Comparison of ENCODE assay signal across 8 cellular contexts in genomic region chr2:156334496-156335478, GRCh38. TPM values are rescaled to one million over a fixed set of nuclear protein-coding genes. Genes with fewer than 3 reads are reported as not detected.
DNase-seq lines count a peak whose midpoint lies in the region; ATAC-seq, FAIRE-seq and TF ChIP-seq lines count a peak whose summit lies in the region.

No MANE protein-coding gene starts in this region.

- peak in 1 of 6 experiments; percentile 20 for TF ChIP-seq CTCF in Peyer's patch (IDR thresholded peaks at IDR 0.05)
- peak in 1 of 2 donors; percentile 20 for TF ChIP-seq CTCF in fibroblast of lung (conservative IDR thresholded peaks at IDR 0.05 in 1 of 2, IDR thresholded peaks at IDR 0.05 in 1 of 2; ENCODE audit: low read depth in 1 of 2, low read length in 2 of 2)
- TF ChIP-seq CTCF in natural killer cell (IDR thresholded peaks at IDR 0.05), result no peak

- H3K27ac ChIP-seq in BLaER1 treated with 17β-estradiol and CSF1 and Interleukin-3, amounts not matched to agents 10 nM and 100 nM, result peak overlapping the region; percentile 57 to 99 (median 84)
- H3K27ac ChIP-seq in Peyer's patch, result peak overlapping the region; percentile 89 to 97 (median 96)
- H3K27ac ChIP-seq in fibroblast of lung (ENCODE audit: insufficient read depth, low read length), result peak overlapping the region; percentile 100

- H3K36me3 Mint-ChIP-seq in natural killer cell, result no peaks in the 10 kb centered on the region

- H3K27ac Mint-ChIP-seq in natural killer cell, result peak overlapping the region; percentile 99

- H3K27me3 ChIP-seq in BLaER1 treated with 17β-estradiol and CSF1 and Interleukin-3, amounts not matched to agents 10 nM and 100 nM, result peaks cover 17 to 41% (median 38%) of the 10 kb centered on the region in 11 experiments
- no peaks in the 10 kb centered on the region for H3K27me3 ChIP-seq in Peyer's patch
- H3K27me3 ChIP-seq in fibroblast of lung (ENCODE audit: control insufficient read depth, insufficient read depth, low read length), result no peaks in the 10 kb centered on the region

- TF ChIP-seq POLR2A in Peyer's patch (IDR thresholded peaks at IDR 0.05), result peak; percentile 26 to 61

- H2AFZ ChIP-seq in fibroblast of lung (ENCODE audit: low read length), result peak overlapping the region; percentile 24

- H3K9ac ChIP-seq in BLaER1 treated with 17β-estradiol and CSF1 and Interleukin-3, amounts not matched to agents 10 nM and 100 nM, result peak overlapping the region; percentile 75 to 98 (median 83)
- peak overlapping the region; percentile 98 for H3K9ac ChIP-seq in fibroblast of lung (ENCODE audit: insufficient read depth, low read length)

- intact Hi-C loops in natural killer cell (cut with micrococcal nuclease), result loop anchor here (2.0 to 10.0 kb wide), 5 partner anchors 66 to 1106 kb away; no protein-coding TSS in a partner anchor

- peaks cover 10 to 32% (median 27%) of the 10 kb centered on the region in 10 experiments; a peak in 19 of 20 replicates for H3K4me1 ChIP-seq in BLaER1 treated with 17β-estradiol and CSF1 and Interleukin-3, amounts not matched to agents 10 nM and 100 nM
- peaks cover 0 to 25% (median 0%) of the 10 kb centered on the region in 4 donors for H3K4me1 ChIP-seq in Peyer's patch
- peaks cover 4% of the 10 kb centered on the region for H3K4me1 ChIP-seq in fibroblast of lung (ENCODE audit: control insufficient read depth, extremely low read depth, insufficient read depth, low read length)

- peaks cover 59 to 61% of the 10 kb centered on the region in 2 donors for H3K4me1 Mint-ChIP-seq in natural killer cell

- no peak for FAIRE-seq in HTR-8/SVneo (lab: Jason Lieb, UNC)

- H3K9me3 Mint-ChIP-seq in natural killer cell, result no peaks in the 10 kb centered on the region

- peak; percentile 20 for ATAC-seq in GM19455 (IDR thresholded peaks at IDR 0.05; ENCODE audit: unreplicated experiment)
- ATAC-seq in natural killer cell, result peak; percentile 27 to 53 (median 43)

- peak overlapping the region; percentile 99 for H3K4me3 Mint-ChIP-seq in natural killer cell

- H3K79me2 ChIP-seq in fibroblast of lung (ENCODE audit: control insufficient read depth, insufficient read depth, low read length), result no peaks in the 10 kb centered on the region

- peaks cover 0 to 4% (median 0%) of the 10 kb centered on the region in 11 experiments; a peak in 3 of 22 replicates for H3K36me3 ChIP-seq in BLaER1 treated with 17β-estradiol and CSF1 and Interleukin-3, amounts not matched to agents 10 nM and 100 nM
- H3K36me3 ChIP-seq in Peyer's patch (no peaks in the 10 kb centered on the region), fibroblast of lung (ENCODE audit: control insufficient read depth, insufficient read depth, low read length) (no peaks in the 10 kb centered on the region)

- DNase-seq in HTR-8/SVneo (ENCODE audit: insufficient read length, low spot score), result peak; percentile 68
- peak; percentile 85 to 95 (median 90) for DNase-seq in Peyer's patch
- DNase-seq in activated T-helper 9 cell treated with anti-CD3 and anti-CD28 coated beads, Interleukin-2, amount 50 U/mL, for 16 hours (ENCODE audit: low read depth), result peak; percentile 80
- peak; percentile 93 to 96 for DNase-seq in fibroblast of lung (ENCODE audit: low read depth in 2 of 2)
- DNase-seq in natural killer cell, result peak; percentile 84
- peak; percentile 86 for DNase-seq in stimulated activated naive CD4-positive, alpha-beta T cell treated with Interleukin-2 at 50 U/mL for 16 hours (lab: John Stamatoyannopoulos, UW)

- peaks cover 6 to 12% (median 10%) of the 10 kb centered on the region in 11 experiments for H3K9me3 ChIP-seq in BLaER1 treated with 17β-estradiol and CSF1 and Interleukin-3, amounts not matched to agents 10 nM and 100 nM (replicated peaks in 1 of 11)
- H3K9me3 ChIP-seq in Peyer's patch (no peaks in the 10 kb centered on the region), fibroblast of lung (ENCODE audit: control insufficient read depth, insufficient read depth, low read depth, low read length) (no peaks in the 10 kb centered on the region)

- peaks cover 15 to 25% of the 10 kb centered on the region in 2 donors for H3K27me3 Mint-ChIP-seq in natural killer cell (ENCODE audit: low read depth in 2 of 2)

- H4K20me1 ChIP-seq in BLaER1 treated with 17β-estradiol and CSF1 and Interleukin-3, amounts not matched to agents 10 nM and 100 nM, result peaks cover 0 to 13% (median 0%) of the 10 kb centered on the region in 11 experiments; a peak in 4 of 22 replicates
- H4K20me1 ChIP-seq in fibroblast of lung (ENCODE audit: control insufficient read depth, extremely low read depth, insufficient read depth, low read length), result no peaks in the 10 kb centered on the region

- peak overlapping the region; percentile 90 to 100 (median 100) for H3K4me2 ChIP-seq in BLaER1 treated with 17β-estradiol and CSF1 and Interleukin-3, amounts not matched to agents 10 nM and 100 nM
- H3K4me2 ChIP-seq in fibroblast of lung (ENCODE audit: extremely low read depth, insufficient read depth, low read length), result peak overlapping the region; percentile 99

- peak overlapping the region; percentile 68 to 94 (median 82) for H3K4me3 ChIP-seq in BLaER1 treated with 17β-estradiol and CSF1 and Interleukin-3, amounts not matched to agents 10 nM and 100 nM
- peak overlapping the region; percentile 59 to 75 (median 68) for H3K4me3 ChIP-seq in Peyer's patch
- H3K4me3 ChIP-seq in fibroblast of lung (replicated peaks in 1 of 4; ENCODE audit: control extremely low read depth in 1 of 4, insufficient read depth in 1 of 4, low read depth in 3 of 4, low read length in 4 of 4), result peak overlapping the region; percentile 55 to 76 (median 64)

RNA-seq across cellular contexts. Expression of gene NR4A2, which starts 2.3 kb away (rescaled TPM):
- total RNA-seq in Peyer's patch (1 to 10 TPM; 1.9 to 5.0 (median 2.5) TPM), fibroblast of lung (0.17 and 0.26 TPM in 2 replicates), natural killer cell (100 to 1,000 TPM; 163 to 316 (median 266) TPM)
- 0.62 and 1.4 TPM in 2 replicates for polyA plus RNA-seq in fibroblast of lung
- 0.94 and 1.3 TPM in 2 replicates for polyA plus RNA-seq in fibroblast of lung (2012)
- 4.1 and 8.5 TPM in 2 replicates for polyA minus RNA-seq in fibroblast of lung (ENCODE audit: low replicate concordance)

Comparison
In these comparisons a context has a peak if more than half of its experiments do, and no peak if none do; other contexts are left out.
1. Peak in every context shown above with its lines: DNase-seq, ATAC-seq, H3K4me3 ChIP-seq and H3K27ac ChIP-seq.
2. RNA of gene NR4A2, which starts 2.3 kb away (total RNA-seq): 163 to 316 TPM in natural killer cell; 1.9 to 5.0 TPM in Peyer's patch and 0.17 to 0.26 TPM in fibroblast of lung; every median in the first group is over 10 times any median in the second.